Comparison of ENCODE assay signal across 1 cellular context in genomic region chr13:98299243-98299953, GRCh38.
TF ChIP-seq lines count a peak whose summit lies in the region.

No MANE protein-coding gene starts in this region.

TF ChIP-seq in liver, 16 proteins besides CTCF, POLR2A, EP300 and RAD21:
- TF ChIP-seq REST (IDR thresholded peaks at IDR 0.05) (peak; percentile 83), ATF3 (IDR thresholded peaks at IDR 0.05) (no peak)
